Comparison of ENCODE assay signal across 9 cellular contexts in the genomic region with DNA sequence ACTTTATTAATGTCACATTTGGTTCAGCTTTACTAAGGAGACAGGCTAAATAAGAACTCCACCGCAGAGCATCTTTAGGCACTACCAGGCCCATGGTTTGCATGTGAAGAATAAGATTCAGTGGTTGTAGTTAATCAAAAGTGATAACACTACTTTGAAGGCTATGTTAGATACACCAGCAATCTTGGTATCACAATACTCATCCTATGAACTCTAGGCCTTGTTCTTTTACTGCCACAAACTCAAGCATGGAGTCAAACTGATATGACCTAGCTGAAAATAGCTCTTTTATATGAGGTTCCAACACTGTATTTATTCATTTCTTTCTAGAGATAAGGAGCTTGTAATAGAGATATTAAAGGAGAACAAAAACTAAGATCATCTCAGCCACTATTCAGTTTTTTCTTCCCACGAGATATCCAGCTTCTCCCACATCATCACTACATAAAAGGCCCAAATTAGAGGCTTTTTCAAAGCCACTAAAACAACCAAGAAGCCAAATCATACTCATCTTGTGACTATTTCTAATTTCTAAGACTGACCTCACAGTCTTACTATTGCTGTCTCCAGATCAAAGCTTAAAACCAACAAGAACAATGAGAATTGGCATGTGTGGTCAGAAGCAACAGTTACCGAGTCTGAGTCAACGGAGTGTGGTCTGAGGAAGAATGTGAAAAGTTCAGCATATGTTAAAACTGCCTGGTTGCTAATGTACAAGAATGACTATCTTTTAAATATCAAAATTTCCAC. TPM values are rescaled to one million over a fixed set of nuclear protein-coding genes. Genes with fewer than 3 reads are reported as not detected.
DNase-seq lines count a peak whose midpoint lies in the region; ATAC-seq and TF ChIP-seq lines count a peak whose summit lies in the region.
"Had no signal": no experiment of that assay in that cellular context is flagged by ENCODE, and none has a peak within 500 bp of the region (broad histone marks: within the 10 kb centered on the region; RNA-seq: fewer than 3 reads in every experiment).

No MANE protein-coding gene starts in this region.

- H3K4me3 Mint-ChIP-seq in activated CD4-positive, alpha-beta T cell treated with anti-CD3 and anti-CD28 coated beads, Interleukin-2, amount 10 ng/mL, durations not matched to agents 24 days and 14 days: no peak overlapping the region
- H3K4me3 Mint-ChIP-seq: activated naive CD4-positive, alpha-beta T cell treated with anti-CD3 and anti-CD28 coated beads, Interleukin-2, amount 50 U/mL, for 24 hours had no signal

- H3K4me1 ChIP-seq in fibroblast of lung (ENCODE audit: control insufficient read depth, extremely low read depth, insufficient read depth, low read length) (peaks cover 9% of the 10 kb centered on the region), OCI-LY7 (ENCODE audit: insufficient read depth, low read length, poor library complexity, severe bottlenecking) (no peaks in the 10 kb centered on the region)

- H3K9me3 ChIP-seq in fibroblast of lung (ENCODE audit: control insufficient read depth, insufficient read depth, low read depth, low read length): no peaks in the 10 kb centered on the region
- no peaks in the 10 kb centered on the region for H3K9me3 ChIP-seq in OCI-LY7 (ENCODE audit: low read length)

- no peaks in the 10 kb centered on the region for H3K9me3 Mint-ChIP-seq in activated CD4-positive, alpha-beta T cell treated with anti-CD3 and anti-CD28 coated beads, Interleukin-2, amount 10 ng/mL, durations not matched to agents 24 days and 14 days

- POLR2A ChIA-PET in OCI-LY7 (lab: Charles Lee): no interaction called here

- H3K27me3 ChIP-seq in fibroblast of lung (ENCODE audit: control insufficient read depth, insufficient read depth, low read length): no peaks in the 10 kb centered on the region

- H3K79me2 ChIP-seq in fibroblast of lung (ENCODE audit: control insufficient read depth, insufficient read depth, low read length) (no peaks in the 10 kb centered on the region), OCI-LY7 (ENCODE audit: insufficient read depth, low read depth, low read length) (no peaks in the 10 kb centered on the region)

- H3K9ac ChIP-seq in fibroblast of lung (ENCODE audit: insufficient read depth, low read length): no peak overlapping the region

- no peaks in the 10 kb centered on the region for H3K27me3 Mint-ChIP-seq in activated CD4-positive, alpha-beta T cell treated with anti-CD3 and anti-CD28 coated beads, Interleukin-2, amount 10 ng/mL, durations not matched to agents 24 days and 14 days
- H3K27me3 Mint-ChIP-seq: activated naive CD4-positive, alpha-beta T cell treated with anti-CD3 and anti-CD28 coated beads, Interleukin-2, amount 50 U/mL, for 24 hours had no signal

- CTCF ChIA-PET in OCI-LY7 (lab: Charles Lee; ENCODE audit: unreplicated experiment): no interaction called here

- intact Hi-C loops in activated CD4-positive, alpha-beta T cell treated with anti-CD3 and anti-CD28 coated beads, Interleukin-2, amount 10 ng/mL, durations not matched to agents 24 days and 14 days (cut with micrococcal nuclease): no loop called here
- intact Hi-C loops in OCI-LY7 (cut with micrococcal nuclease; ENCODE audit: unreplicated experiment): no loop called here

- no peaks in the 10 kb centered on the region for H3K9me2 ChIP-seq in OCI-LY7 (ENCODE audit: insufficient read depth, low read length)

- H3K4me1 Mint-ChIP-seq in activated CD4-positive, alpha-beta T cell treated with anti-CD3 and anti-CD28 coated beads, Interleukin-2, amount 10 ng/mL, durations not matched to agents 24 days and 14 days: no peaks in the 10 kb centered on the region
- H3K4me1 Mint-ChIP-seq: activated naive CD4-positive, alpha-beta T cell treated with anti-CD3 and anti-CD28 coated beads, Interleukin-2, amount 50 U/mL, for 24 hours had no signal

- H4K20me1 ChIP-seq in fibroblast of lung (ENCODE audit: control insufficient read depth, extremely low read depth, insufficient read depth, low read length) (no peaks in the 10 kb centered on the region), OCI-LY7 (ENCODE audit: insufficient read depth, low read length) (no peaks in the 10 kb centered on the region)

- H3K27ac ChIP-seq in fibroblast of lung (ENCODE audit: insufficient read depth, low read length) (peak overlapping the region; percentile 48), OCI-LY7 (ENCODE audit: low read depth, low read length, poor library complexity, severe bottlenecking) (no peak overlapping the region)

- no peak overlapping the region for H3K4me2 ChIP-seq in fibroblast of lung (ENCODE audit: extremely low read depth, insufficient read depth, low read length)
- no peak overlapping the region for H3K4me2 ChIP-seq in OCI-LY7 (ENCODE audit: low read length)

- no peak overlapping the region for H3K27ac Mint-ChIP-seq in activated CD4-positive, alpha-beta T cell treated with anti-CD3 and anti-CD28 coated beads, Interleukin-2, amount 10 ng/mL, durations not matched to agents 24 days and 14 days
- H3K27ac Mint-ChIP-seq: activated naive CD4-positive, alpha-beta T cell treated with anti-CD3 and anti-CD28 coated beads, Interleukin-2, amount 50 U/mL, for 24 hours had no signal

- no peak overlapping the region for H3K4me3 ChIP-seq in fibroblast of lung (replicated peaks in 1 of 4; ENCODE audit: control extremely low read depth in 1 of 4, insufficient read depth in 1 of 4, low read depth in 3 of 4, low read length in 4 of 4)
- no peak overlapping the region for H3K4me3 ChIP-seq in OCI-LY7 (ENCODE audit: low read depth, low read length, poor library complexity, severe bottlenecking)

- TF ChIP-seq CTCF in fibroblast of lung (conservative IDR thresholded peaks at IDR 0.05 in 1 of 2, IDR thresholded peaks at IDR 0.05 in 1 of 2; ENCODE audit: low read depth in 1 of 2, low read length in 2 of 2) (no peak), OCI-LY7 (conservative IDR thresholded peaks at IDR 0.05; ENCODE audit: low read length) (no peak)

- BruUV-seq in OCI-LY7 (replicated peaks; lab: Mats Ljungman, UMichigan): no TSS peak

- H3K36me3 Mint-ChIP-seq in activated CD4-positive, alpha-beta T cell treated with anti-CD3 and anti-CD28 coated beads, Interleukin-2, amount 10 ng/mL, durations not matched to agents 24 days and 14 days (ENCODE audit: low read depth): no peaks in the 10 kb centered on the region
- H3K36me3 Mint-ChIP-seq: activated naive CD4-positive, alpha-beta T cell treated with anti-CD3 and anti-CD28 coated beads, Interleukin-2, amount 50 U/mL, for 24 hours had no signal

- ATAC-seq in GM21576 (IDR thresholded peaks at IDR 0.05; ENCODE audit: unreplicated experiment): peak; percentile 74

- peak; percentile 92 for DNase-seq in EL
- peak; percentile 51 for DNase-seq in HS-27A (ENCODE audit: low read depth)
- DNase-seq in fibroblast of lung (ENCODE audit: low read depth in 2 of 2): peak; percentile 94 to 100
- no peak for DNase-seq in activated CD4-positive, alpha-beta T cell treated with anti-CD3 and anti-CD28 coated beads, Interleukin-2, amount 10 ng/mL, durations not matched to agents 24 days and 14 days
- no peak for DNase-seq in DMS153 (lab: John Stamatoyannopoulos, UW)
- DNase-seq in OCI-LY7 (ENCODE audit: low spot score): no peak
- DNase-seq in activated CD4-positive, alpha-beta T cell treated with anti-CD3 and anti-CD28 coated beads, Interleukin-2, amount 50 U/mL, for 4 hours: no peak

- H3K36me3 ChIP-seq in fibroblast of lung (ENCODE audit: control insufficient read depth, insufficient read depth, low read length): no peaks in the 10 kb centered on the region
- H3K36me3 ChIP-seq in OCI-LY7 (ENCODE audit: insufficient read depth, low read length): no peaks in the 10 kb centered on the region

- no peak overlapping the region for H2AFZ ChIP-seq in fibroblast of lung (ENCODE audit: low read length)
- H2AFZ ChIP-seq in OCI-LY7 (ENCODE audit: low read length): no peak overlapping the region

RNA-seq across cellular contexts. Expression of a gene that starts 25.1 kb away (rescaled TPM):
- total RNA-seq in fibroblast of lung: 0.50 and 2.6 TPM in 2 replicates
- 0.19 and 1.4 TPM in 2 replicates for polyA plus RNA-seq in fibroblast of lung
- polyA plus RNA-seq in fibroblast of lung (2012): 0.17 and 1.2 TPM in 2 replicates
- 0.67 and 2.9 TPM in 2 replicates for polyA minus RNA-seq in fibroblast of lung (ENCODE audit: low replicate concordance)
- not detected in 2 replicates for total RNA-seq in activated CD4-positive, alpha-beta T cell treated with anti-CD3 and anti-CD28 coated beads, Interleukin-2, amount 10 ng/mL, durations not matched to agents 24 days and 14 days
- total RNA-seq in OCI-LY7 (2014; rRNA removed; shearing (Covaris generic)): under 0.01 TPM in 1 of 2 replicates, not detected in the other
- not detected in 2 replicates for total RNA-seq in OCI-LY7 (2022)

Comparison
In these comparisons a context has a peak if more than half of its experiments do, and no peak if none do; other contexts are left out.
1. DNase-seq: peak in EL (single experiment), HS-27A (single experiment) and fibroblast of lung (2 of 2); none in activated CD4-positive, alpha-beta T cell treated with anti-CD3 and anti-CD28 coated beads, Interleukin-2, amount 10 ng/mL, durations not matched to agents 24 days and 14 days (single experiment), DMS153 (single experiment), OCI-LY7 (single experiment) and activated CD4-positive, alpha-beta T cell treated with anti-CD3 and anti-CD28 coated beads, Interleukin-2, amount 50 U/mL, for 4 hours (0 of 2).